ENCODE assay signal across 12 cellular contexts in genomic region chr1:22808186-22808845, GRCh38.
DNase-seq lines count a peak whose midpoint lies in the region; ATAC-seq and TF ChIP-seq lines count a peak whose summit lies in the region.
"Had no signal": no experiment of that assay in that cellular context is flagged by ENCODE, and none has a peak within 500 bp of the region (broad histone marks: within the 10 kb centered on the region; RNA-seq: fewer than 3 reads in every experiment).

No MANE protein-coding gene starts in this region.

- peak; percentile 92 for DNase-seq in GM03348 (ENCODE audit: low spot score)
- DNase-seq in astrocyte of the cerebellum (ENCODE audit: low read depth): peak; percentile 49
- no peak for DNase-seq in left ventricle myocardium superior
- DNase-seq in stomach: no peak
- DNase-seq in activated CD4-positive, alpha-beta T cell treated with anti-CD3 and anti-CD28 coated beads for 4 hours: no peak
- DNase-seq in activated T-cell treated with anti-CD3 and anti-CD28 coated beads for 4 hours: no peak
- DNase-seq: activated CD4-positive, CD25-positive, alpha-beta regulatory T cell treated with anti-CD3 and anti-CD28 coated beads, Interleukin-2, amount 50 U/mL, for 72 hours; activated naive CD4-positive, alpha-beta T cell treated with Interleukin-2 at 50 U/mL for 16 hours; SHP77 had no signal

- H3K9me3 ChIP-seq in stomach: no peaks in the 10 kb centered on the region

- peak overlapping the region in 3 of 5 donors; percentile 20 to 49 (median 28) for H3K27ac ChIP-seq in stomach
- H3K27ac ChIP-seq: parathyroid adenoma had no signal

- TF ChIP-seq EP300 in stomach (IDR thresholded peaks at IDR 0.05): no peak

- no peaks in the 10 kb centered on the region for H3K27me3 ChIP-seq in stomach

- H3K4me1 ChIP-seq in stomach: peaks cover 0 to 14% (median 11%) of the 10 kb centered on the region in 4 donors
- H3K4me1 ChIP-seq: parathyroid adenoma had no signal

- no peak for TF ChIP-seq POLR2A in stomach (IDR thresholded peaks at IDR 0.05)

- 59 to 82% (median 69%) methylated on average over 10 of the region's 10 CpGs for WGBS in stomach, 5 donors

- no peak for TF ChIP-seq CTCF in astrocyte of the cerebellum (IDR thresholded peaks at IDR 0.05; ENCODE audit: low read depth, low read length, missing control alignments)
- no peak for TF ChIP-seq CTCF in stomach (IDR thresholded peaks at IDR 0.05)

- intact Hi-C loops in left ventricle myocardium superior (cut with micrococcal nuclease) (no loop called here), stomach (cut with DNase I; ENCODE audit: low total_unique reads) (no loop called here)

- H3K36me3 ChIP-seq in stomach: no peaks in the 10 kb centered on the region

- in situ Hi-C loops in astrocyte of the cerebellum (cut with HindIII; ENCODE audit: low sequenced_read_pairs): loop anchor here (5.0 kb wide), 1 partner anchor 51 kb away; no protein-coding TSS in a partner anchor

- ATAC-seq in left ventricle myocardium superior (peak; percentile 54), GM21390 (IDR thresholded peaks at IDR 0.05; ENCODE audit: unreplicated experiment) (no peak), HG03378 (IDR thresholded peaks at IDR 0.05; ENCODE audit: unreplicated experiment) (no peak)

- H3K4me3 ChIP-seq in astrocyte of the cerebellum (ENCODE audit: low read depth, low read length) (no peak overlapping the region), stomach (no peak overlapping the region)

Comparison
In these comparisons a context has a peak if more than half of its experiments do, and no peak if none do; other contexts are left out.
1. DNase-seq: peak in GM03348 (single experiment) and astrocyte of the cerebellum (single experiment); none in left ventricle myocardium superior (single experiment), stomach (single experiment), activated CD4-positive, alpha-beta T cell treated with anti-CD3 and anti-CD28 coated beads for 4 hours (0 of 2) and activated T-cell treated with anti-CD3 and anti-CD28 coated beads for 4 hours (single experiment).